Comparison of ENCODE assay signal across 9 cellular contexts in the genomic region with DNA sequence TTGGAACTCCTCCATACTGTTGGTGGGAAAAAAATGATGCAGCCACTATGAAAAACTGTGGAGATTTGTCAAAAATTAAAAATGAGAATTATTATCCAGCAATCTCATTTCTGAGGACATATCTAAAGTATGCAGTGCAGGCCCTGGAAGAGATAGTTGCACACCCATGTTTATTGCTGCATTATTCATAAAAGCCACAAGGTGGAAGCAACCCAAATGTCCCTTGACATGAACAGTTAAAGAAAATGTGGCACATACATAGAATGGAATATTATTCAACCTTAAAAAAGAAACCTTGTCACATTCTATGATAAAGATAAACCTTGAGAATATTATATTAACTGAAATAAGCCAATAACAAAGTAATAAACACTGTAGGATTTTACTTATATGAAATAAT.
DNase-seq lines count a peak whose midpoint lies in the region; ATAC-seq, FAIRE-seq and TF ChIP-seq lines count a peak whose summit lies in the region.
"Had no signal": no experiment of that assay in that cellular context is flagged by ENCODE, and none has a peak within 500 bp of the region (broad histone marks: within the 10 kb centered on the region; RNA-seq: fewer than 3 reads in every experiment).

No MANE protein-coding gene starts in this region.

- no peak overlapping the region for H2BK15ac ChIP-seq in IMR-90 (ENCODE audit: low read depth, low read length)

- H3K4me1 ChIP-seq in IMR-90 (ENCODE audit: control insufficient read depth, insufficient read depth, low read length) (no peaks in the 10 kb centered on the region), aorta (ENCODE audit: control insufficient read depth in 1 of 2, insufficient read depth in 2 of 2, low read length in 2 of 2) (no peaks in the 10 kb centered on the region)

- peak; percentile 90 for FAIRE-seq in A204.1 (lab: Jason Lieb, UNC)

- no peak overlapping the region for H2BK120ac ChIP-seq in IMR-90 (ENCODE audit: low read depth, low read length)

- no peaks in the 10 kb centered on the region for H4K20me1 ChIP-seq in IMR-90 (ENCODE audit: insufficient read depth, low read length)

- no peak overlapping the region for H3K23ac ChIP-seq in IMR-90 (ENCODE audit: low read depth, low read length)

- H4K91ac ChIP-seq in IMR-90 (ENCODE audit: insufficient read depth, low read depth, low read length): no peak overlapping the region

- no peak overlapping the region for H4K5ac ChIP-seq in IMR-90 (ENCODE audit: low read depth, low read length)

- POLR2A ChIA-PET in IMR-90 (lab: Charles Lee; ENCODE audit: unreplicated experiment): no interaction called here

- no peak overlapping the region for H3K9ac ChIP-seq in IMR-90 (ENCODE audit: low read depth, low read length)

- H3K27ac ChIP-seq in IMR-90 (ENCODE audit: insufficient read depth, low read length): no peak overlapping the region
- H3K27ac ChIP-seq in aorta (ENCODE audit: low read depth in 1 of 2, low read length in 2 of 2): no peak overlapping the region

- H3K4me3 Mint-ChIP-seq in chondrocyte (ENCODE audit: unreplicated experiment): no peak overlapping the region
- H3K4me3 Mint-ChIP-seq in activated T-cell treated with anti-CD3 and anti-CD28 coated beads, Interleukin-2, amount 50 U/mL, for 72 hours: no peak overlapping the region
- H3K4me3 Mint-ChIP-seq: brain had no signal

- no peaks in the 10 kb centered on the region for H3K4me1 Mint-ChIP-seq in chondrocyte (ENCODE audit: low read depth)
- H3K4me1 Mint-ChIP-seq in activated T-cell treated with anti-CD3 and anti-CD28 coated beads, Interleukin-2, amount 50 U/mL, for 72 hours (ENCODE audit: low read depth): no peaks in the 10 kb centered on the region

- DNase-seq in IMR-90 (peak; percentile 7), chondrocyte (ENCODE audit: low spot score) (no peak), NCI-H2029 (lab: John Stamatoyannopoulos, UW) (no peak), aorta (no peak), GDM1 (lab: John Stamatoyannopoulos, UW) (no peak)
- DNase-seq in activated T-cell treated with anti-CD3 and anti-CD28 coated beads, Interleukin-2, amount 50 U/mL, for 72 hours: no peak

- H2AK9ac ChIP-seq in IMR-90 (replicated peaks; ENCODE audit: low read depth, low read length, poor library complexity): no peak overlapping the region

- no peak overlapping the region for H4K8ac ChIP-seq in IMR-90 (ENCODE audit: low read depth in 2 of 2, low read length in 2 of 2)

- CTCF ChIA-PET in IMR-90 (lab: Yijun Ruan, JAX): interaction anchor here (0.6 kb wide), 1 partner anchor 875 kb away, joined by 4 read pairs; no protein-coding TSS in a partner anchor

- no peaks in the 10 kb centered on the region for H3K9me1 ChIP-seq in IMR-90 (ENCODE audit: insufficient read depth, low read length)

- H3K4me3 ChIP-seq in IMR-90 (ENCODE audit: insufficient read depth, low read depth, low read length) (no peak overlapping the region), aorta (ENCODE audit: low read length in 2 of 2) (no peak overlapping the region)

- H3K27me3 ChIP-seq in IMR-90 (ENCODE audit: control insufficient read depth, insufficient read depth, low read length) (no peaks in the 10 kb centered on the region), aorta (ENCODE audit: control insufficient read depth in 1 of 2, insufficient read depth in 2 of 2, low read length in 1 of 2) (no peaks in the 10 kb centered on the region)

- no peak overlapping the region for H3K18ac ChIP-seq in IMR-90 (ENCODE audit: low read depth, low read length)

- no TSS peak for BruUV-seq in IMR-90 (replicated peaks; lab: Mats Ljungman, UMichigan)

- H3K9me3 Mint-ChIP-seq in chondrocyte (ENCODE audit: low read depth): no peaks in the 10 kb centered on the region
- no peaks in the 10 kb centered on the region for H3K9me3 Mint-ChIP-seq in activated T-cell treated with anti-CD3 and anti-CD28 coated beads, Interleukin-2, amount 50 U/mL, for 72 hours

- intact Hi-C loops in IMR-90 (cut with micrococcal nuclease) (loop anchor here (1.0 kb wide), 1 partner anchor 213 kb away; no protein-coding TSS in a partner anchor), aorta (cut with DNase I) (no loop called here)

- no peak overlapping the region for H2BK5ac ChIP-seq in IMR-90 (ENCODE audit: low read depth, low read length, poor library complexity, severe bottlenecking)

- no peaks in the 10 kb centered on the region for H3K79me1 ChIP-seq in IMR-90 (ENCODE audit: low read depth in 1 of 2, low read length in 2 of 2)

- no peak overlapping the region for H3K27ac Mint-ChIP-seq in chondrocyte (ENCODE audit: unreplicated experiment)
- H3K27ac Mint-ChIP-seq in activated T-cell treated with anti-CD3 and anti-CD28 coated beads, Interleukin-2, amount 50 U/mL, for 72 hours: no peak overlapping the region
- H3K27ac Mint-ChIP-seq: brain had no signal

- no peak overlapping the region for H3K56ac ChIP-seq in IMR-90 (ENCODE audit: extremely low read depth, insufficient read depth, low read length)

- H3K36me3 Mint-ChIP-seq in chondrocyte (ENCODE audit: low read depth): no peaks in the 10 kb centered on the region
- H3K36me3 Mint-ChIP-seq in activated T-cell treated with anti-CD3 and anti-CD28 coated beads, Interleukin-2, amount 50 U/mL, for 72 hours (ENCODE audit: insufficient read depth in 2 of 2): no peaks in the 10 kb centered on the region
- H3K36me3 Mint-ChIP-seq: brain had no signal

- no peak overlapping the region for H3K4me2 ChIP-seq in IMR-90 (ENCODE audit: low read depth, low read length)

- no peak for TF ChIP-seq POLR2A in IMR-90 (IDR thresholded peaks at IDR 0.05; ENCODE audit: low read depth, low read length)

- H3K27me3 Mint-ChIP-seq in chondrocyte (ENCODE audit: low read depth): peaks cover 3% of the 10 kb centered on the region
- H3K27me3 Mint-ChIP-seq in activated T-cell treated with anti-CD3 and anti-CD28 coated beads, Interleukin-2, amount 50 U/mL, for 72 hours (ENCODE audit: low read depth): peaks cover 19% of the 10 kb centered on the region

- peak; percentile 83 for ATAC-seq in GM18519 (IDR thresholded peaks at IDR 0.05; ENCODE audit: low FRiP score, unreplicated experiment)
- peak; percentile 70 for ATAC-seq in IMR-90 (ENCODE audit: low read depth)
- no peak for ATAC-seq in aorta (ENCODE audit: low FRiP score)
- ATAC-seq in activated T-cell treated with anti-CD3 and anti-CD28 coated beads, Interleukin-2, amount 50 U/mL, for 72 hours (replicated peaks in 1 of 2): no peak

- H3K14ac ChIP-seq in IMR-90 (replicated peaks; ENCODE audit: low read depth, low read length): no peak overlapping the region

- dilution Hi-C loops in IMR-90 (cut with HindIII; ENCODE audit: low sequenced_read_pairs, unreplicated experiment): no loop called here

- TF ChIP-seq RAD21 in IMR-90 (IDR thresholded peaks at IDR 0.05; ENCODE audit: low read length): no peak

- no peaks in the 10 kb centered on the region for H3K36me3 ChIP-seq in IMR-90 (ENCODE audit: control insufficient read depth, insufficient read depth, low read length)
- no peaks in the 10 kb centered on the region for H3K36me3 ChIP-seq in aorta (ENCODE audit: control insufficient read depth in 1 of 2, insufficient read depth in 2 of 2, low read length in 1 of 2)

- no peak overlapping the region for H2AK5ac ChIP-seq in IMR-90 (ENCODE audit: low read depth, low read length)

- in situ Hi-C loops in IMR-90 (cut with MboI; ENCODE audit: low sequenced_read_pairs): no loop called here

- TF ChIP-seq CTCF in IMR-90 (conservative IDR thresholded peaks at IDR 0.05; ENCODE audit: low read depth, low read length) (peak; percentile 32), chondrocyte (IDR thresholded peaks at IDR 0.05) (peak; percentile 71)

- no peak overlapping the region for H2AFZ ChIP-seq in IMR-90 (replicated peaks; ENCODE audit: low read length, poor library complexity)

- no peak overlapping the region for H2BK20ac ChIP-seq in IMR-90 (ENCODE audit: low read depth, low read length)

- H3K4ac ChIP-seq in IMR-90 (ENCODE audit: low read depth, low read length): no peak overlapping the region

- H3K9me3 ChIP-seq in IMR-90 (ENCODE audit: control insufficient read depth, insufficient read depth, low read length) (no peaks in the 10 kb centered on the region), aorta (ENCODE audit: control insufficient read depth, low read length) (no peaks in the 10 kb centered on the region)

TF ChIP-seq in IMR-90, 13 proteins besides CTCF, POLR2A, EP300 and RAD21:
- TF ChIP-seq SMC3 (IDR thresholded peaks at IDR 0.05; ENCODE audit: low read depth, low read length): peak; percentile 32; the same call in 1 of the 2 replicates
- TF ChIP-seq ELK1 (IDR thresholded peaks at IDR 0.05; ENCODE audit: borderline replicate concordance, low read depth, low read length): no peak
TF ChIP-seq in IMR-90: peak in this region for 1.

Comparison
In these comparisons a context has a peak if more than half of its experiments do, and no peak if none do; other contexts are left out.
1. ATAC-seq: peak in GM18519 (single experiment) and IMR-90 (single experiment); none in aorta (single experiment) and activated T-cell treated with anti-CD3 and anti-CD28 coated beads, Interleukin-2, amount 50 U/mL, for 72 hours (0 of 2).